In the genomic region with DNA sequence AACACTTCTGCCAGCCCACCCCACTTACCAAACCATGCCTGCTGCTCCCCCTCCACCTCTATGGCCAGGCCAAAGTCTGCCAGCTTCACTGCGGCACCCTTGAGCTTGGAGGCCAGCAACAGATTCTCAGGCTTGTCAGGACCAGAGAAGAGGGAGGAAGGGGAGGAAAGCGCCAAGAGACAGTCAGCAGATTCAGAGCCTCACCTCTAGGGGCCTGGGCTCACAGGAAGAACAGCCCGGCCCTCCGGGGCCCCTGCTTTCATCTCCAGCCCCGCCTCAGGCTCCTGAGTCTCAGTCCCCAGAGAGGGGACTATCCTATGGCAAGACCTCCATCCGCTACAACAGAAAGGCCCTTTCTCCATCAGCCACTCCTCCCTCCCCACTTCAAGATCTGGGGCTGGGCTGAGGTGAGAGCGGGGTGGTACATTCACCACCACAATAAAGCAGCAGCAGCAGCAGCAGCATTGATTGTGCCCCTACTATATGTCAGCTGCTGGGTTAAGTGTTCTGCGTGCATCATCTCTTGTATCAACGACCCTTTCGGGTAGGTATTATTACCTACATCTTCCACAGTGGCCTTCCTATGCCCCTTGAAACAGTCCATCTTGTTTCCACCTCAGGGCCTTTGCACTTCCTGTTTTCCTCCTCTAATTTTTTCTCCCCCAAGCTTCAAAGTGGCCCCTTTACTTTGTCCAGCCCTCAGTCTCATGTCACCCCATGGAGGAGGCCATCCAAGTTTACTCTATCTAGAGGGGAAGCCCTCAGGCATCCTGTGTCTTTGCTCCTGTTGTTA, we compare ENCODE assay signal across 1 cellular context.
TF ChIP-seq lines count a peak whose summit lies in the region.

No MANE protein-coding gene starts in this region.

TF ChIP-seq in H1, 55 proteins besides CTCF, POLR2A, EP300 and RAD21:
- TF ChIP-seq, protein P1, sequence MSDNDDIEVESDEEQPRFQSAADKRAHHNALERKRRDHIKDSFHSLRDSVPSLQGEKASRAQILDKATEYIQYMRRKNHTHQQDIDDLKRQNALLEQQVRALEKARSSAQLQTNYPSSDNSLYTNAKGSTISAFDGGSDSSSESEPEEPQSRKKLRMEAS (IDR thresholded peaks at IDR 0.05): no peak
- no peak for TF ChIP-seq ATF3 (IDR thresholded peaks at IDR 0.05; ENCODE audit: insufficient read depth, low read depth, low read length)
- no peak for TF ChIP-seq CEBPB (IDR thresholded peaks at IDR 0.05; ENCODE audit: low read depth, low read length)
TF ChIP-seq in H1: peak in this region for 0.
